1 cellular context compared by ENCODE assay signal in genomic region chr12:116910645-116911449, GRCh38.
TF ChIP-seq lines count a peak whose summit lies in the region.

A gene with protein sequence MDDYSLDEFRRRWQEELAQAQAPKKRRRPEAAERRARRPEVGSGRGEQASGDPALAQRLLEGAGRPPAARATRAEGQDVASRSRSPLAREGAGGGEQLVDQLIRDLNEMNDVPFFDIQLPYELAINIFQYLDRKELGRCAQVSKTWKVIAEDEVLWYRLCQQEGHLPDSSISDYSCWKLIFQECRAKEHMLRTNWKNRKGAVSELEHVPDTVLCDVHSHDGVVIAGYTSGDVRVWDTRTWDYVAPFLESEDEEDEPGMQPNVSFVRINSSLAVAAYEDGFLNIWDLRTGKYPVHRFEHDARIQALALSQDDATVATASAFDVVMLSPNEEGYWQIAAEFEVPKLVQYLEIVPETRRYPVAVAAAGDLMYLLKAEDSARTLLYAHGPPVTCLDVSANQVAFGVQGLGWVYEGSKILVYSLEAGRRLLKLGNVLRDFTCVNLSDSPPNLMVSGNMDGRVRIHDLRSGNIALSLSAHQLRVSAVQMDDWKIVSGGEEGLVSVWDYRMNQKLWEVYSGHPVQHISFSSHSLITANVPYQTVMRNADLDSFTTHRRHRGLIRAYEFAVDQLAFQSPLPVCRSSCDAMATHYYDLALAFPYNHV (plus strand): TSS chr12:116910950. CDS start chr12:116911038, 88 bp downstream.

TF ChIP-seq in A549, 52 proteins besides CTCF, POLR2A, EP300 and RAD21 (continued from another document):
- TF ChIP-seq MAX (IDR thresholded peaks at IDR 0.05): peak; percentile 100
- no peak for TF ChIP-seq RCOR1 (IDR thresholded peaks at IDR 0.05; ENCODE audit: low read depth, low read length)
- 0 out of 2 replicates have a peak, but pooled peaks have one; percentile 43 for TF ChIP-seq HOXB5 (CRISPR knock-in tag; IDR thresholded peaks at IDR 0.05)
- TF ChIP-seq PBX3 (IDR thresholded peaks at IDR 0.05): no peak
- peak; percentile 94 for TF ChIP-seq E2F6 (IDR thresholded peaks at IDR 0.05; ENCODE audit: borderline replicate concordance, low read depth)
- TF ChIP-seq HEYL (CRISPR knock-in tag; IDR thresholded peaks at IDR 0.05): no peak
- TF ChIP-seq KDM5A (IDR thresholded peaks at IDR 0.05): no peak
- 0 out of 2 replicates have a peak, but pooled peaks have one; percentile 28 for TF ChIP-seq REST (IDR thresholded peaks at IDR 0.05)
- TF ChIP-seq RNF2 (IDR thresholded peaks at IDR 0.05; ENCODE audit: borderline replicate concordance, low read depth): no peak
- TF ChIP-seq PHF8 (IDR thresholded peaks at IDR 0.05; ENCODE audit: borderline replicate concordance, low read depth): peak; percentile 68; the same call in 1 of the 2 replicates
- no peak for TF ChIP-seq RARB (CRISPR knock-in tag; IDR thresholded peaks at IDR 0.05)
- TF ChIP-seq HOXA7 (CRISPR knock-in tag; IDR thresholded peaks at IDR 0.05): no peak
- TF ChIP-seq FOSB (CRISPR knock-in tag; IDR thresholded peaks at IDR 0.05): no peak
- TF ChIP-seq HDAC2 (IDR thresholded peaks at IDR 0.05): no peak
- peak; percentile 64; the same call in 1 of the 2 replicates for TF ChIP-seq EHF (CRISPR knock-in tag; IDR thresholded peaks at IDR 0.05)
- TF ChIP-seq FOXS1 (CRISPR knock-in tag; IDR thresholded peaks at IDR 0.05): no peak
- TF ChIP-seq HES2 (IDR thresholded peaks at IDR 0.05): no peak
- TF ChIP-seq CHD2 (IDR thresholded peaks at IDR 0.05; ENCODE audit: low read length, partially characterized antibody): no peak
- 0 out of 2 replicates have a peak, but pooled peaks have one; percentile 47 for TF ChIP-seq TP53 (CRISPR knock-in tag; IDR thresholded peaks at IDR 0.05)
TF ChIP-seq in A549: peak in this region for 18.
